ENCODE assay signal across 12 cellular contexts in genomic region chr2:219434718-219435525, GRCh38. TPM values are rescaled to one million over a fixed set of nuclear protein-coding genes. Genes with fewer than 3 reads are reported as not detected.
DNase-seq lines count a peak whose midpoint lies in the region; ATAC-seq and TF ChIP-seq lines count a peak whose summit lies in the region.
"Had no signal": no experiment of that assay in that cellular context is flagged by ENCODE, and none has a peak within 500 bp of the region (broad histone marks: within the 10 kb centered on the region; RNA-seq: fewer than 3 reads in every experiment).

Gene SPEG (plus strand): TSS chr2:219434843. CDS start chr2:219434978, 135 bp downstream.

- intact Hi-C loops in vagina (cut with DNase I): no loop called here

- TF ChIP-seq POLR2A in gastroesophageal sphincter (IDR thresholded peaks at IDR 0.05): peak; percentile 48 to 62
- TF ChIP-seq POLR2A in vagina (IDR thresholded peaks at IDR 0.05): no peak

- no peaks in the 10 kb centered on the region for H3K36me3 Mint-ChIP-seq in activated naive CD8-positive, alpha-beta T cell treated with anti-CD3 and anti-CD28 coated beads, Interleukin-2, amount 10 ng/mL, durations not matched to agents 7 days and 5 days
- H3K36me3 Mint-ChIP-seq in activated naive CD8-positive, alpha-beta T cell treated with anti-CD3 and anti-CD28 coated beads, Interleukin-2, amount 50 U/mL, for 24 hours (ENCODE audit: low read depth): no peaks in the 10 kb centered on the region
- H3K36me3 Mint-ChIP-seq in nephron (ENCODE audit: low read depth): no peaks in the 10 kb centered on the region

- H3K9me3 Mint-ChIP-seq in activated naive CD8-positive, alpha-beta T cell treated with anti-CD3 and anti-CD28 coated beads, Interleukin-2, amount 10 ng/mL, durations not matched to agents 7 days and 5 days: no peaks in the 10 kb centered on the region
- H3K9me3 Mint-ChIP-seq in activated naive CD8-positive, alpha-beta T cell treated with anti-CD3 and anti-CD28 coated beads, Interleukin-2, amount 50 U/mL, for 24 hours: no peaks in the 10 kb centered on the region
- H3K9me3 Mint-ChIP-seq in nephron: no peaks in the 10 kb centered on the region
- H3K9me3 Mint-ChIP-seq: central memory CD8-positive, alpha-beta T cell had no signal

- no peak within 1 kb of the TSS for H3K27ac Mint-ChIP-seq in activated naive CD8-positive, alpha-beta T cell treated with anti-CD3 and anti-CD28 coated beads, Interleukin-2, amount 10 ng/mL, durations not matched to agents 7 days and 5 days
- H3K27ac Mint-ChIP-seq in activated naive CD8-positive, alpha-beta T cell treated with anti-CD3 and anti-CD28 coated beads, Interleukin-2, amount 50 U/mL, for 24 hours: no peak within 1 kb of the TSS
- H3K27ac Mint-ChIP-seq in nephron: peak within 1 kb of the TSS in 1 of 3 experiments; percentile 2

- H3K4me1 ChIP-seq in gastroesophageal sphincter (peaks cover 7 to 87% (median 31%) of the 10 kb centered on the region in 3 donors), vagina (peaks cover 11% of the 10 kb centered on the region)

- H3K27ac ChIP-seq in gastroesophageal sphincter: peak within 1 kb of the TSS; percentile 93 to 99 (median 98)
- peak within 1 kb of the TSS; percentile 65 for H3K27ac ChIP-seq in vagina

- 55% methylated on average over 4 of the region's 77 CpGs; no CpG with 5 or more reads in 1 of the 2 donors for WGBS in gastroesophageal sphincter (ENCODE audit: low coverage in 1 of 2), 2 donors

- peaks cover 3% of the 10 kb centered on the region for H3K4me1 Mint-ChIP-seq in activated naive CD8-positive, alpha-beta T cell treated with anti-CD3 and anti-CD28 coated beads, Interleukin-2, amount 10 ng/mL, durations not matched to agents 7 days and 5 days
- no peaks in the 10 kb centered on the region for H3K4me1 Mint-ChIP-seq in activated naive CD8-positive, alpha-beta T cell treated with anti-CD3 and anti-CD28 coated beads, Interleukin-2, amount 50 U/mL, for 24 hours
- peaks cover 28% of the 10 kb centered on the region for H3K4me1 Mint-ChIP-seq in nephron
- H3K4me1 Mint-ChIP-seq: central memory CD8-positive, alpha-beta T cell had no signal

- H3K9me3 ChIP-seq in gastroesophageal sphincter (no peaks in the 10 kb centered on the region), vagina (no peaks in the 10 kb centered on the region)

- no peak for DNase-seq in activated naive CD8-positive, alpha-beta T cell treated with anti-CD3 and anti-CD28 coated beads, Interleukin-2, amount 10 ng/mL, durations not matched to agents 7 days and 5 days
- no peak for DNase-seq in activated naive CD8-positive, alpha-beta T cell treated with anti-CD3 and anti-CD28 coated beads, Interleukin-2, amount 50 U/mL, for 24 hours
- no peak for DNase-seq in vagina (ENCODE audit: extremely low spot score in 2 of 2)
- DNase-seq in GM20000 (ENCODE audit: low spot score): no peak
- DNase-seq in T-helper 1 cell: no peak
- DNase-seq: activated CD4-positive, CD25-positive, alpha-beta regulatory T cell; AML-193; NCI-H187 treated with DMSO at 0.1 percent for 48 hours had no signal

- peak within 1 kb of the TSS; percentile 38 to 58 for H3K4me3 ChIP-seq in gastroesophageal sphincter
- peak within 1 kb of the TSS; percentile 13 to 31 for H3K4me3 ChIP-seq in vagina

- H3K27me3 Mint-ChIP-seq in activated naive CD8-positive, alpha-beta T cell treated with anti-CD3 and anti-CD28 coated beads, Interleukin-2, amount 10 ng/mL, durations not matched to agents 7 days and 5 days: peaks cover 33% of the 10 kb centered on the region
- peaks cover 21% of the 10 kb centered on the region for H3K27me3 Mint-ChIP-seq in activated naive CD8-positive, alpha-beta T cell treated with anti-CD3 and anti-CD28 coated beads, Interleukin-2, amount 50 U/mL, for 24 hours
- H3K27me3 Mint-ChIP-seq in nephron (ENCODE audit: low read depth): peaks cover 4% of the 10 kb centered on the region

- H3K36me3 ChIP-seq in gastroesophageal sphincter (no peaks in the 10 kb centered on the region), vagina (no peaks in the 10 kb centered on the region)

- TF ChIP-seq CTCF in gastroesophageal sphincter (IDR thresholded peaks at IDR 0.05) (no peak), nephron (IDR thresholded peaks at IDR 0.05; ENCODE audit: unreplicated experiment in 3 of 3) (no peak), vagina (IDR thresholded peaks at IDR 0.05) (no peak), GM20000 (IDR thresholded peaks at IDR 0.05; ENCODE audit: extremely low read depth, missing control alignments) (no peak)

- TF ChIP-seq EP300 in gastroesophageal sphincter (IDR thresholded peaks at IDR 0.05): no peak

- H3K4me3 Mint-ChIP-seq in activated naive CD8-positive, alpha-beta T cell treated with anti-CD3 and anti-CD28 coated beads, Interleukin-2, amount 10 ng/mL, durations not matched to agents 7 days and 5 days: no peak within 1 kb of the TSS
- H3K4me3 Mint-ChIP-seq in activated naive CD8-positive, alpha-beta T cell treated with anti-CD3 and anti-CD28 coated beads, Interleukin-2, amount 50 U/mL, for 24 hours: no peak within 1 kb of the TSS
- H3K4me3 Mint-ChIP-seq in nephron: peak within 1 kb of the TSS in 2 of 3 experiments; percentile 12 to 13
- H3K4me3 Mint-ChIP-seq: central memory CD8-positive, alpha-beta T cell had no signal

- H3K27me3 ChIP-seq in gastroesophageal sphincter (peaks cover 16% of the 10 kb centered on the region), vagina (peaks cover 6% of the 10 kb centered on the region)

- POLR2A ChIA-PET in activated naive CD8-positive, alpha-beta T cell treated with anti-CD3 and anti-CD28 coated beads, Interleukin-2, amount 10 ng/mL, durations not matched to agents 7 days and 5 days (lab: Charles Lee): no interaction called here

- ATAC-seq in activated naive CD8-positive, alpha-beta T cell treated with anti-CD3 and anti-CD28 coated beads, Interleukin-2, amount 10 ng/mL, durations not matched to agents 7 days and 5 days (ENCODE audit: low read depth): peak; percentile 26
- ATAC-seq in activated naive CD8-positive, alpha-beta T cell treated with anti-CD3 and anti-CD28 coated beads, Interleukin-2, amount 50 U/mL, for 24 hours: no peak
- ATAC-seq in gastroesophageal sphincter: no peak
- no peak for ATAC-seq in HG02798 (IDR thresholded peaks at IDR 0.05; ENCODE audit: poor library complexity, unreplicated experiment)

RNA-seq across cellular contexts. Expression of gene SPEG, which starts in this region (rescaled TPM):
- 10 to 100 TPM; 18.1 to 23.6 TPM for total RNA-seq in activated naive CD8-positive, alpha-beta T cell treated with anti-CD3 and anti-CD28 coated beads, Interleukin-2, amount 10 ng/mL, durations not matched to agents 7 days and 5 days
- total RNA-seq in gastroesophageal sphincter: 100 to 1,000 TPM in 3 of 4 donors, 10 to 100 TPM in 1; 90.2 to 307 (median 214) TPM
- total RNA-seq in vagina: 28.2 TPM

Comparison
In these comparisons a context has a peak if more than half of its experiments do, and no peak if none do; other contexts are left out.
1. H3K4me3 Mint-ChIP-seq: peak in nephron (2 of 3); none in activated naive CD8-positive, alpha-beta T cell treated with anti-CD3 and anti-CD28 coated beads, Interleukin-2, amount 10 ng/mL, durations not matched to agents 7 days and 5 days (single experiment) and activated naive CD8-positive, alpha-beta T cell treated with anti-CD3 and anti-CD28 coated beads, Interleukin-2, amount 50 U/mL, for 24 hours (single experiment).
2. POLR2A ChIP-seq: peak in gastroesophageal sphincter (2 of 2); none in vagina (0 of 2).